Comparison of ENCODE assay signal across 8 cellular contexts in the genomic region with DNA sequence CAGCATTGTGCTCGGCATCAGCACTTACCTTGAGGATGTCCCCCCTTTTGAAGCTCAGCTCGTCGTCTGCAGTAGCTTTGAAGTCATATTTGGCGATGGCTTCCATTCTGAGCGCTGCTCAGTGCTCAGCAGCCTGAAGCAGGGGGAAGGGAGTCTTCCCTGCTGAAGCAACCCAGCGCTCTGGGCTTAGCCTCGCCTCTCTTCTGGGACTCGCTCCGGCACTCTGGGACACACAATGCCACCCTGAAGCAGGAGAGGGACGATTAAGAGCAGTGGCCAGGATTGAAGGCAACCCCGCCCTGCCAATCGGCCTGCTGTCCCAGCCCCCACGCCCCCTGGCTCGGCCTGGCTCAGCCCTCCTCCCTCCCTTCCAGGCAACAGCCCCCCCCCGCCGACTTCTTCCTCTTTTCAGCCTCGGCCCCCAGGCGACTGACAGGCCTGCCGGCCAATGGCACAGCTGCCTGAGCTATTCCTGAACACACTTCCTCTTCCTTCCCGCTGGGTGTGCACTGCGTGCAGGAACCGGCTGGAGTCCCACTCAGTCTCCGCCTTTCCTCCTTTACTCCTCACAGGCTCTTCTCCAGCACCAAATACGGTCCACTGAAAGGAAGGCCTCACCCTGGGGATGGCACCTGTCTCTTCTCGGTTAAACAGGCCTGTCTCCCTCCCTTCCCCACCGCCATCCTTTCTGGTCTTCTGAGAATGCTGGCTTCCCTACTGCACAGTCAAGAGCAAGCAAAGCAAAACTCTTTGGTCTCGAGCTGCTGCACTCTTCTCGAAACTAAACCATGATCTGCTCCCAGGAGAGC. TPM values are rescaled to one million over a fixed set of nuclear protein-coding genes. Genes with fewer than 3 reads are reported as not detected.
DNase-seq lines count a peak whose midpoint lies in the region; ATAC-seq and TF ChIP-seq lines count a peak whose summit lies in the region.

No MANE protein-coding gene starts in this region.

- H3K27ac ChIP-seq in angular gyrus (ENCODE audit: low read depth, low read length): peak overlapping the region; percentile 93
- peak overlapping the region; percentile 84 to 85 for H3K27ac ChIP-seq in right atrium auricular region
- peak overlapping the region; percentile 76 to 85 for H3K27ac ChIP-seq in prostate gland

- no peaks in the 10 kb centered on the region for H3K27me3 ChIP-seq in right atrium auricular region
- no peaks in the 10 kb centered on the region for H3K27me3 ChIP-seq in prostate gland (replicated peaks; ENCODE audit: insufficient read depth)

- peaks cover 30% of the 10 kb centered on the region for H3K36me3 Mint-ChIP-seq in T-helper 1 cell treated with Interleukin-12 subunit alpha and Interleukin-12 subunit beta and Interleukin-4 antibody, amounts not matched to agents 30 μg/mL and 1 μg/mL, for 36 hours (ENCODE audit: low read depth)

- WGBS in prostate gland: 1% methylated on average over 28 of the region's 28 CpGs

- H3K27me3 Mint-ChIP-seq in T-helper 1 cell treated with Interleukin-12 subunit alpha and Interleukin-12 subunit beta and Interleukin-4 antibody, amounts not matched to agents 30 μg/mL and 1 μg/mL, for 36 hours (ENCODE audit: low read depth): no peaks in the 10 kb centered on the region

- peak overlapping the region; percentile 94 for H3K4me3 Mint-ChIP-seq in T-helper 1 cell treated with Interleukin-12 subunit alpha and Interleukin-12 subunit beta and Interleukin-4 antibody, amounts not matched to agents 30 μg/mL and 1 μg/mL, for 36 hours

- peak; percentile 41 for TF ChIP-seq POLR2A in prostate gland (IDR thresholded peaks at IDR 0.05)

- H3K4me1 Mint-ChIP-seq in T-helper 1 cell treated with Interleukin-12 subunit alpha and Interleukin-12 subunit beta and Interleukin-4 antibody, amounts not matched to agents 30 μg/mL and 1 μg/mL, for 36 hours (ENCODE audit: low read depth): peaks cover 62% of the 10 kb centered on the region

- H3K4me3 ChIP-seq in GM08714 (ENCODE audit: low read length): peak overlapping the region; percentile 66
- peak overlapping the region; percentile 40 to 60 for H3K4me3 ChIP-seq in right atrium auricular region
- H3K4me3 ChIP-seq in prostate gland: peak overlapping the region; percentile 36 to 55

- peak overlapping the region; percentile 80 for H3K27ac Mint-ChIP-seq in T-helper 1 cell treated with Interleukin-12 subunit alpha and Interleukin-12 subunit beta and Interleukin-4 antibody, amounts not matched to agents 30 μg/mL and 1 μg/mL, for 36 hours

- intact Hi-C loops in prostate gland (cut with DNase I): no loop called here

- H3K36me3 ChIP-seq in right atrium auricular region (no peaks in the 10 kb centered on the region), prostate gland (no peaks in the 10 kb centered on the region)

- DNase-seq in NCI-H146 treated with DMSO at 0.1 percent for 48 hours (lab: John Stamatoyannopoulos, UW; ENCODE audit: unreplicated experiment) (peak; percentile 97), right atrium auricular region (ENCODE audit: low spot score) (peak; percentile 97), prostate gland (ENCODE audit: low spot score) (peak; percentile 98), ureter (ENCODE audit: low spot score) (peak; percentile 98)

- H3K4me1 ChIP-seq in right atrium auricular region: peaks cover 0 to 59% of the 10 kb centered on the region in 2 donors
- H3K4me1 ChIP-seq in prostate gland (replicated peaks): peaks cover 3% of the 10 kb centered on the region

- H3K9me3 ChIP-seq in right atrium auricular region: no peaks in the 10 kb centered on the region
- no peaks in the 10 kb centered on the region for H3K9me3 ChIP-seq in prostate gland

- peak; percentile 65 for ATAC-seq in HG02763 (IDR thresholded peaks at IDR 0.05; ENCODE audit: unreplicated experiment)

- peak in 1 of 2 donors; percentile 25 for TF ChIP-seq CTCF in right atrium auricular region (IDR thresholded peaks at IDR 0.05)
- TF ChIP-seq CTCF in prostate gland (IDR thresholded peaks at IDR 0.05): peak in 2 of 4 experiments; percentile 39 to 52

- no peaks in the 10 kb centered on the region for H3K9me3 Mint-ChIP-seq in T-helper 1 cell treated with Interleukin-12 subunit alpha and Interleukin-12 subunit beta and Interleukin-4 antibody, amounts not matched to agents 30 μg/mL and 1 μg/mL, for 36 hours

RNA-seq across cellular contexts. Expression of gene GRB2, which starts 11.8 kb away (rescaled TPM):
- total RNA-seq in right atrium auricular region (100 to 1,000 TPM in 1 of 2 donors, 10 to 100 TPM in 1; 80.8 to 112 TPM), prostate gland (10 to 100 TPM; 88.3 to 95.7 TPM), ureter (79.0 TPM)

Comparison
In these comparisons a context has a peak if more than half of its experiments do, and no peak if none do; other contexts are left out.
1. Peak in every context shown above with its lines: DNase-seq, ATAC-seq, H3K4me3 ChIP-seq and H3K27ac ChIP-seq.